ENCODE assay signal across 17 cellular contexts in genomic region chr22:17845790-17846189, GRCh38.
A peak's percentile ranks its signal among the peaks of the same experiment; 100 is the strongest.
DNase-seq lines count a peak whose midpoint lies in the region; ATAC-seq, FAIRE-seq and TF ChIP-seq lines count a peak whose summit lies in the region.
"Had no signal": no experiment of that assay in that cellular context is flagged by ENCODE, and none has a peak within 500 bp of the region (broad histone marks: within the 10 kb centered on the region; RNA-seq: fewer than 3 reads in every experiment).

No MANE protein-coding gene starts in this region.

- peak; percentile 70 for DNase-seq in AG08395 (ENCODE audit: low spot score)
- DNase-seq in ascending aorta (ENCODE audit: low spot score in 2 of 2) = no peak
- DNase-seq in heart right ventricle = peak in 1 of 2 donors; percentile 35
- peak; percentile 79 for DNase-seq in sigmoid colon
- no peak for DNase-seq in small intestine
- DNase-seq in ureter (ENCODE audit: low spot score) = no peak
- DNase-seq in hepatocyte (ENCODE audit: low spot score) = no peak
- no peak for DNase-seq in activated CD8-positive, alpha-beta memory T cell treated with anti-CD3 and anti-CD28 coated beads, Interleukin-2, amount 10 ng/mL, durations not matched to agents 7 days and 5 days
- DNase-seq: activated naive CD8-positive, alpha-beta T cell treated with anti-CD3 and anti-CD28 coated beads for 36 hours; DMS153; effector CD4-positive, alpha-beta T cell; NCI-H1048 had no signal

- H3K9me2 ChIP-seq in hepatocyte (replicated peaks; ENCODE audit: insufficient read depth) = no peaks in the 10 kb centered on the region

- H3K36me3 Mint-ChIP-seq in activated CD8-positive, alpha-beta memory T cell treated with anti-CD3 and anti-CD28 coated beads, Interleukin-2, amount 10 ng/mL, durations not matched to agents 7 days and 5 days = no peaks in the 10 kb centered on the region

- H3K27me3 Mint-ChIP-seq in activated CD8-positive, alpha-beta memory T cell treated with anti-CD3 and anti-CD28 coated beads, Interleukin-2, amount 10 ng/mL, durations not matched to agents 7 days and 5 days = no peaks in the 10 kb centered on the region
- H3K27me3 Mint-ChIP-seq: activated naive CD8-positive, alpha-beta T cell treated with anti-CD3 and anti-CD28 coated beads for 36 hours; memory B cell; type B pancreatic cell had no signal

- no peak for TF ChIP-seq EP300 in sigmoid colon (IDR thresholded peaks at IDR 0.05)

- no peaks in the 10 kb centered on the region for H4K20me1 ChIP-seq in hepatocyte (ENCODE audit: insufficient read depth, poor library complexity, severe bottlenecking)

- no peak for TF ChIP-seq POLR2A in sigmoid colon (IDR thresholded peaks at IDR 0.05)

- H3K4me3 ChIP-seq in ascending aorta = no peak overlapping the region
- no peak overlapping the region for H3K4me3 ChIP-seq in heart right ventricle
- H3K4me3 ChIP-seq in sigmoid colon = peak overlapping the region in 1 of 4 donors; percentile 3
- no peak overlapping the region for H3K4me3 ChIP-seq in small intestine (ENCODE audit: low read depth in 1 of 2, low read length in 2 of 2)
- H3K4me3 ChIP-seq in hepatocyte = no peak overlapping the region
- H3K4me3 ChIP-seq: A549 had no signal

- no peak overlapping the region for H3K4me3 Mint-ChIP-seq in activated CD8-positive, alpha-beta memory T cell treated with anti-CD3 and anti-CD28 coated beads, Interleukin-2, amount 10 ng/mL, durations not matched to agents 7 days and 5 days
- H3K4me3 Mint-ChIP-seq: activated naive CD8-positive, alpha-beta T cell treated with anti-CD3 and anti-CD28 coated beads for 36 hours; memory B cell; type B pancreatic cell had no signal

- peak in 7 of 8 donors; percentile 27 to 58 (median 43) for ATAC-seq in heart right ventricle
- no peak for ATAC-seq in activated CD8-positive, alpha-beta memory T cell treated with anti-CD3 and anti-CD28 coated beads, Interleukin-2, amount 10 ng/mL, durations not matched to agents 7 days and 5 days
- ATAC-seq: A549 had no signal

- no peaks in the 10 kb centered on the region for H3K9me3 Mint-ChIP-seq in activated CD8-positive, alpha-beta memory T cell treated with anti-CD3 and anti-CD28 coated beads, Interleukin-2, amount 10 ng/mL, durations not matched to agents 7 days and 5 days (ENCODE audit: low read depth)
- H3K9me3 Mint-ChIP-seq: activated naive CD8-positive, alpha-beta T cell treated with anti-CD3 and anti-CD28 coated beads for 36 hours; memory B cell; type B pancreatic cell had no signal

- TF ChIP-seq CTCF in ascending aorta (IDR thresholded peaks at IDR 0.05) = no peak
- no peak for TF ChIP-seq CTCF in heart right ventricle (IDR thresholded peaks at IDR 0.05)
- no peak for TF ChIP-seq CTCF in sigmoid colon (IDR thresholded peaks at IDR 0.05)
- no peak for TF ChIP-seq CTCF in hepatocyte (IDR thresholded peaks at IDR 0.05; ENCODE audit: poor library complexity)

- peaks cover 13% of the 10 kb centered on the region for H3K4me1 Mint-ChIP-seq in activated CD8-positive, alpha-beta memory T cell treated with anti-CD3 and anti-CD28 coated beads, Interleukin-2, amount 10 ng/mL, durations not matched to agents 7 days and 5 days

- CTCF ChIA-PET in activated CD8-positive, alpha-beta memory T cell treated with anti-CD3 and anti-CD28 coated beads, Interleukin-2, amount 10 ng/mL, durations not matched to agents 7 days and 5 days (lab: Charles Lee) = no interaction called here

- peak overlapping the region; percentile 54 to 79 for H3K27ac ChIP-seq in ascending aorta
- peak overlapping the region; percentile 39 to 83 (median 73) for H3K27ac ChIP-seq in heart right ventricle
- H3K27ac ChIP-seq in sigmoid colon = peak overlapping the region; percentile 84 to 93 (median 90)
- peak overlapping the region in 1 of 2 donors; percentile 56 for H3K27ac ChIP-seq in small intestine (ENCODE audit: low read depth in 1 of 2, low read length in 1 of 2)
- no peak overlapping the region for H3K27ac ChIP-seq in hepatocyte
- H3K27ac ChIP-seq: A549 had no signal

- H2AFZ ChIP-seq in hepatocyte = no peak overlapping the region

- 21 to 32% methylated on average over 3 of the region's 3 CpGs for WGBS in heart right ventricle, 2 donors
- 77 to 89% methylated on average over 3 of the region's 3 CpGs for WGBS in sigmoid colon, 2 donors
- 69 to 83% (median 79%) methylated on average over 3 of the region's 3 CpGs for WGBS in small intestine, 3 donors
- 80% methylated on average over 3 of the region's 3 CpGs for WGBS in hepatocyte (ENCODE audit: low lambda C conversion rate, missing lambda C conversion rate)

- intact Hi-C loops in ascending aorta (cut with DNase I) (no loop called here), heart right ventricle (cut with DNase I) (no loop called here), sigmoid colon (cut with DNase I) (no loop called here)

- H3K27me3 ChIP-seq in ascending aorta = no peaks in the 10 kb centered on the region
- H3K27me3 ChIP-seq in heart right ventricle = no peaks in the 10 kb centered on the region
- H3K27me3 ChIP-seq in sigmoid colon = no peaks in the 10 kb centered on the region
- H3K27me3 ChIP-seq in small intestine (ENCODE audit: control insufficient read depth in 2 of 2, insufficient read depth in 2 of 2, low read length in 2 of 2) = no peaks in the 10 kb centered on the region
- no peaks in the 10 kb centered on the region for H3K27me3 ChIP-seq in hepatocyte

- no peaks in the 10 kb centered on the region for H3K79me2 ChIP-seq in hepatocyte

- H3K36me3 ChIP-seq in ascending aorta (peaks cover 8 to 13% of the 10 kb centered on the region in 2 donors), heart right ventricle (peaks cover 0 to 32% (median 9%) of the 10 kb centered on the region in 9 donors), sigmoid colon (peaks cover 0 to 13% (median 3%) of the 10 kb centered on the region in 4 donors), small intestine (ENCODE audit: control insufficient read depth in 2 of 2, insufficient read depth in 2 of 2, low read length in 2 of 2) (no peaks in the 10 kb centered on the region), hepatocyte (replicated peaks; ENCODE audit: insufficient read depth, low read depth) (no peaks in the 10 kb centered on the region)

- H3K4me1 ChIP-seq in ascending aorta (peaks cover 0 to 21% of the 10 kb centered on the region in 2 donors), heart right ventricle (peaks cover 11 to 72% (median 44%) of the 10 kb centered on the region in 9 donors), sigmoid colon (peaks cover 0 to 76% (median 59%) of the 10 kb centered on the region in 4 donors), small intestine (ENCODE audit: control insufficient read depth in 2 of 2, insufficient read depth in 1 of 2, low read depth in 1 of 2, low read length in 1 of 2) (peaks cover 0 to 4% of the 10 kb centered on the region in 2 donors), hepatocyte (ENCODE audit: insufficient read depth) (no peaks in the 10 kb centered on the region)
- H3K4me1 ChIP-seq: A549 had no signal

- H3K27ac Mint-ChIP-seq in activated CD8-positive, alpha-beta memory T cell treated with anti-CD3 and anti-CD28 coated beads, Interleukin-2, amount 10 ng/mL, durations not matched to agents 7 days and 5 days = no peak overlapping the region
- H3K27ac Mint-ChIP-seq: activated naive CD8-positive, alpha-beta T cell treated with anti-CD3 and anti-CD28 coated beads for 36 hours; type B pancreatic cell had no signal

- no peaks in the 10 kb centered on the region for H3K9me3 ChIP-seq in ascending aorta
- no peaks in the 10 kb centered on the region for H3K9me3 ChIP-seq in heart right ventricle
- no peaks in the 10 kb centered on the region for H3K9me3 ChIP-seq in sigmoid colon
- no peaks in the 10 kb centered on the region for H3K9me3 ChIP-seq in small intestine (ENCODE audit: control insufficient read depth, low read depth)
- no peaks in the 10 kb centered on the region for H3K9me3 ChIP-seq in hepatocyte (ENCODE audit: low read depth)
- H3K9me3 ChIP-seq: A549 had no signal

- FAIRE-seq in small intestine (lab: Jason Lieb, UNC) = no peak
- FAIRE-seq: A549, GM12892, H54 had no signal

- H3K4me2 ChIP-seq in hepatocyte = no peak overlapping the region
- H3K4me2 ChIP-seq: A549 had no signal

Comparison
In these comparisons a context has a peak if more than half of its experiments do, and no peak if none do; other contexts are left out.
1. DNase-seq: peak in AG08395 (single experiment) and sigmoid colon (single experiment); none in ascending aorta (0 of 2), small intestine (single experiment), ureter (single experiment), hepatocyte (single experiment) and activated CD8-positive, alpha-beta memory T cell treated with anti-CD3 and anti-CD28 coated beads, Interleukin-2, amount 10 ng/mL, durations not matched to agents 7 days and 5 days (single experiment).